9 cellular contexts compared by ENCODE assay signal in the genomic region with DNA sequence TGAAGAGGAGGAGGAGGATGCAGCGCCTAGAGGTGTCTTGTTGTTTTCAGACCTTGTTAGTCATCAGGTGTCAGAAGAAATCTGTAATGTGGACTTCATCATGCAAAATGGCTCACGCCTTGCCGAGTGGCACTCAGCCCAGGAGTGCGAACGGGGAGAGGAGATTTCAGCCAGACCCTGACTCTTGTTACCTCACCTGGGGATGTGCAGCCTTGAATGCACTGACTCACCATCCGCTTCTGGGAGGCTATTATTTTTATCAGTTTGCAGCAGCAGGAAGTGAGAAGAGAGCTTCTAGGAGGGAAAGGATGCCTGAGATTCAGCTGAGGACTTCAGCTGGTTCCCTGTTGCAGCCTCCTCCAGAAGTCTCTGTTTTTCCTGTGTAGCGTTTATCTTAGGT. TPM values are rescaled to one million over a fixed set of nuclear protein-coding genes. Genes with fewer than 3 reads are reported as not detected.
A peak's percentile ranks its signal among the peaks of the same experiment; 100 is the strongest.
DNase-seq lines count a peak whose midpoint lies in the region; ATAC-seq and TF ChIP-seq lines count a peak whose summit lies in the region.
"Had no signal": no experiment of that assay in that cellular context is flagged by ENCODE, and none has a peak within 500 bp of the region (broad histone marks: within the 10 kb centered on the region; RNA-seq: fewer than 3 reads in every experiment).

No MANE protein-coding gene starts in this region.

- H3K9me3 ChIP-seq in SK-N-SH (no peaks in the 10 kb centered on the region), endodermal cell (ENCODE audit: control insufficient read depth, low read length) (no peaks in the 10 kb centered on the region)

- H3K4me1 ChIP-seq in SK-N-SH (ENCODE audit: control insufficient read depth in 1 of 2, insufficient read depth in 2 of 2, low read depth in 1 of 2, low read length in 1 of 2) (peaks cover 8 to 14% of the 10 kb centered on the region in 2 experiments; a peak in 2 of 4 replicates), endodermal cell (ENCODE audit: control insufficient read depth, insufficient read depth, low read length) (peaks cover 12% of the 10 kb centered on the region)

- TF ChIP-seq CTCF in SK-N-SH (IDR thresholded peaks at IDR 0.05) (no peak), endodermal cell (conservative IDR thresholded peaks at IDR 0.05) (no peak)

- peak overlapping the region; percentile 68 for H3K9ac ChIP-seq in SK-N-SH
- H3K9ac ChIP-seq in endodermal cell (ENCODE audit: extremely low read depth, low read length, poor library complexity, severe bottlenecking): no peak overlapping the region

- 34% methylated on average over 6 of the region's 7 CpGs for WGBS in SK-N-SH (ENCODE audit: low lambda C conversion rate)
- WGBS in endodermal cell (ENCODE audit: insufficient coverage in 1 of 2, insufficient read length in 1 of 2), 2 experiments: 73 to 87% methylated on average over 5 to 7 of the region's 7 CpGs

- peaks cover 14% of the 10 kb centered on the region for H3K27me3 Mint-ChIP-seq in endodermal cell (ENCODE audit: insufficient read depth)

- H3K4me1 Mint-ChIP-seq in endodermal cell: peaks cover 27% of the 10 kb centered on the region

- no peaks in the 10 kb centered on the region for H4K20me1 ChIP-seq in SK-N-SH (ENCODE audit: insufficient read depth)

- peak in 1 of 2 experiments; percentile 76; a peak in 1 of 4 replicates for TF ChIP-seq EP300 in SK-N-SH (IDR thresholded peaks at IDR 0.05; ENCODE audit: borderline replicate concordance in 1 of 2, low read depth in 1 of 2, low read length in 1 of 2)

- H3K27me3 ChIP-seq in SK-N-SH (ENCODE audit: insufficient read depth) (no peaks in the 10 kb centered on the region), endodermal cell (ENCODE audit: control insufficient read depth, insufficient read depth, low read length, poor library complexity, severe bottlenecking) (no peaks in the 10 kb centered on the region)

- H3K4me3 Mint-ChIP-seq in endodermal cell: no peak overlapping the region
- H3K4me3 Mint-ChIP-seq: CD8-positive, alpha-beta T cell had no signal

- peak overlapping the region; percentile 18; the same call in 1 of the 2 replicates for H2AFZ ChIP-seq in SK-N-SH (ENCODE audit: low read depth)

- H3K27ac ChIP-seq in SK-N-SH (ENCODE audit: low read depth in 2 of 2, low read length in 1 of 2): peak overlapping the region; percentile 6 to 82; a peak in 2 of 4 replicates
- H3K27ac ChIP-seq in endodermal cell (ENCODE audit: low read depth, low read length): no peak overlapping the region

- ATAC-seq in GM19351 (IDR thresholded peaks at IDR 0.05; ENCODE audit: unreplicated experiment): no peak
- no peak for ATAC-seq in GM19467 (IDR thresholded peaks at IDR 0.05; ENCODE audit: unreplicated experiment)
- ATAC-seq: CD8-positive, alpha-beta T cell had no signal

- H3K36me3 Mint-ChIP-seq in endodermal cell (ENCODE audit: low read depth): no peaks in the 10 kb centered on the region
- H3K36me3 Mint-ChIP-seq: CD8-positive, alpha-beta T cell had no signal

- H3K79me2 ChIP-seq in SK-N-SH (ENCODE audit: insufficient read depth): no peaks in the 10 kb centered on the region

- DNase-seq in activated CD4-positive, alpha-beta T cell treated with anti-CD3 and anti-CD28 coated beads for 48 hours: peak; percentile 41
- DNase-seq in activated CD4-positive, alpha-beta T cell treated with anti-CD3 and anti-CD28 coated beads, Interleukin-2, amount 50 U/mL, for 1 hour: no peak
- no peak for DNase-seq in SK-N-SH
- peak; percentile 85 for DNase-seq in endodermal cell
- DNase-seq in stimulated activated CD4-positive, alpha-beta T cell treated with anti-CD3 and anti-CD28 coated beads, TNF-alpha, amount 100 ng/mL, for 48 hours (ENCODE audit: low read depth in 3 of 3): peak in 2 of 3 donors; percentile 9 to 28
- DNase-seq in HEK293T (ENCODE audit: extremely low spot score): no peak
- DNase-seq: CD8-positive, alpha-beta T cell had no signal

- TF ChIP-seq RAD21 in SK-N-SH (IDR thresholded peaks at IDR 0.05; ENCODE audit: low read length): no peak

- H3K4me2 ChIP-seq in SK-N-SH: peak overlapping the region; percentile 90

- H3K27ac Mint-ChIP-seq in endodermal cell: peak overlapping the region; percentile 61
- H3K27ac Mint-ChIP-seq: CD8-positive, alpha-beta T cell had no signal

- H3K36me3 ChIP-seq in SK-N-SH (replicated peaks in 1 of 2; ENCODE audit: control insufficient read depth in 1 of 2, insufficient read depth in 2 of 2, low read length in 1 of 2) (no peaks in the 10 kb centered on the region), endodermal cell (ENCODE audit: control insufficient read depth, insufficient read depth, low read length) (no peaks in the 10 kb centered on the region)

- H3K4me3 ChIP-seq in SK-N-SH (ENCODE audit: low read depth in 2 of 2, low read length in 1 of 2) (peak overlapping the region in 1 of 2 experiments; percentile 39; a peak in 1 of 4 replicates), endodermal cell (ENCODE audit: low read length) (no peak overlapping the region)

- POLR2A ChIA-PET in SK-N-SH (lab: Yijun Ruan, JAX) (interaction anchor here (1.8 kb wide), 1 partner anchor 212 kb away, joined by 4 read pairs; no protein-coding TSS in a partner anchor), HEK293T (lab: Yijun Ruan, JAX) (interaction anchor here (1.0 kb wide), 1 partner anchor 531 kb away, joined by 3 read pairs; no protein-coding TSS in a partner anchor)

- CTCF ChIA-PET in SK-N-SH (lab: Yijun Ruan, JAX): interaction anchor here (1.0 to 8.7 kb wide), 24 partner anchors 12 to 1112 kb away, joined by 3 to 182 read pairs (median 6); a partner anchor contains a TSS
- CTCF ChIA-PET in HEK293T (lab: Yijun Ruan, JAX): interaction anchor here (0.8 to 2.8 kb wide), 8 partner anchors 11 to 598 kb away, joined by 3 to 16 read pairs (median 4); no protein-coding TSS in a partner anchor

- no peaks in the 10 kb centered on the region for H3K9me3 Mint-ChIP-seq in endodermal cell
- H3K9me3 Mint-ChIP-seq: CD8-positive, alpha-beta T cell had no signal

- no peaks in the 10 kb centered on the region for H3K9me2 ChIP-seq in SK-N-SH

- peaks cover 21% of the 10 kb centered on the region for H3F3A ChIP-seq in SK-N-SH (replicated peaks; ENCODE audit: insufficient read depth)

TF ChIP-seq in SK-N-SH, 30 proteins besides CTCF, POLR2A, EP300 and RAD21 (continues in another document):
- TF ChIP-seq MXI1 (IDR thresholded peaks at IDR 0.05; ENCODE audit: low read depth, low read length): no peak
- peak; percentile 64; the same call in 1 of the 2 replicates for TF ChIP-seq FOSL2 (IDR thresholded peaks at IDR 0.05; ENCODE audit: borderline replicate concordance, low read depth)
- TF ChIP-seq TEAD4 (IDR thresholded peaks at IDR 0.05; ENCODE audit: borderline replicate concordance, insufficient read depth): no peak
- TF ChIP-seq, protein P1, sequence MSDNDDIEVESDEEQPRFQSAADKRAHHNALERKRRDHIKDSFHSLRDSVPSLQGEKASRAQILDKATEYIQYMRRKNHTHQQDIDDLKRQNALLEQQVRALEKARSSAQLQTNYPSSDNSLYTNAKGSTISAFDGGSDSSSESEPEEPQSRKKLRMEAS (IDR thresholded peaks at IDR 0.05; ENCODE audit: low read depth): 0 out of 2 replicates have a peak, but pooled peaks have one; percentile 20
- no peak for TF ChIP-seq FOXM1 (IDR thresholded peaks at IDR 0.05; ENCODE audit: low read depth)
- no peak for TF ChIP-seq CHD2 (IDR thresholded peaks at IDR 0.05; ENCODE audit: low read length, partially characterized antibody)

TF ChIP-seq in HEK293T, 16 proteins besides CTCF, POLR2A, EP300 and RAD21:
- TF ChIP-seq FOXK2 (IDR thresholded peaks at IDR 0.05) (no peak), ZNF384 (IDR thresholded peaks at IDR 0.05) (no peak), ARNT (IDR thresholded peaks at IDR 0.05) (no peak)

RNA-seq across cellular contexts. Expression of a gene that starts 48.1 kb away (rescaled TPM):
- polyA plus RNA-seq in SK-N-SH (2012; rRNA removed): 0.23 and 0.28 TPM in 2 replicates
- 0.24 and 0.27 TPM in 2 replicates for polyA plus RNA-seq in SK-N-SH (2012; cell fraction: cytosol; rRNA removed)
- polyA plus RNA-seq in SK-N-SH (2012; cell fraction: nucleus; rRNA removed): 0.28 and 0.50 TPM in 2 replicates
- total RNA-seq in endodermal cell: 1 to 10 TPM; 1.6 to 1.9 TPM
- polyA plus RNA-seq in endodermal cell (2013, experiment 1 of 2): 10.2 TPM
- polyA plus RNA-seq in endodermal cell (2013, experiment 2 of 2): 9.9 TPM

Comparison
In these comparisons a context has a peak if more than half of its experiments do, and no peak if none do; other contexts are left out.
1. DNase-seq: peak in activated CD4-positive, alpha-beta T cell treated with anti-CD3 and anti-CD28 coated beads for 48 hours (single experiment), endodermal cell (single experiment) and stimulated activated CD4-positive, alpha-beta T cell treated with anti-CD3 and anti-CD28 coated beads, TNF-alpha, amount 100 ng/mL, for 48 hours (2 of 3); none in activated CD4-positive, alpha-beta T cell treated with anti-CD3 and anti-CD28 coated beads, Interleukin-2, amount 50 U/mL, for 1 hour (single experiment), SK-N-SH (single experiment) and HEK293T (single experiment).